20 cellular contexts compared by ENCODE assay signal in genomic region chr17:39339272-39339671, GRCh38.
DNase-seq lines count a peak whose midpoint lies in the region; ATAC-seq, FAIRE-seq and TF ChIP-seq lines count a peak whose summit lies in the region.
"Had no signal": no experiment of that assay in that cellular context is flagged by ENCODE, and none has a peak within 500 bp of the region (broad histone marks: within the 10 kb centered on the region; RNA-seq: fewer than 3 reads in every experiment).

No MANE protein-coding gene starts in this region.

- H3K9me3 Mint-ChIP-seq in endothelial cell (ENCODE audit: unreplicated experiment): peaks cover 4% of the 10 kb centered on the region
- H3K9me3 Mint-ChIP-seq in activated T-helper 17 cell treated with anti-CD3 and anti-CD28 coated beads, Interleukin-2, amount 50 U/mL, for 72 hours: no peaks in the 10 kb centered on the region
- H3K9me3 Mint-ChIP-seq in T-cell: no peaks in the 10 kb centered on the region
- H3K9me3 Mint-ChIP-seq: CD8-positive, alpha-beta memory T cell had no signal

- intact Hi-C loops in HepG2 (cut with micrococcal nuclease; ENCODE audit: unreplicated experiment): no loop called here

- ATAC-seq in HepG2: no peak
- no peak for ATAC-seq in HG03097 (IDR thresholded peaks at IDR 0.05; ENCODE audit: low FRiP score, unreplicated experiment)
- no peak for ATAC-seq in HG03095 (IDR thresholded peaks at IDR 0.05; ENCODE audit: unreplicated experiment)
- no peak for ATAC-seq in activated T-helper 17 cell treated with anti-CD3 and anti-CD28 coated beads, Interleukin-2, amount 50 U/mL, for 72 hours (replicated peaks)
- no peak for ATAC-seq in T-cell (replicated peaks in 1 of 4)
- ATAC-seq: SK-N-SH treated with all-trans-retinoic acid at 6 μM for 48 hours had no signal

- no peak overlapping the region for H3K9ac ChIP-seq in HepG2 (ENCODE audit: insufficient read depth, low read depth, low read length)
- H3K9ac ChIP-seq: BLaER1 treated with 17β-estradiol and CSF1 and Interleukin-3, amounts not matched to agents 10 nM and 100 nM had no signal

- TF ChIP-seq CTCF in C4-2B (conservative IDR thresholded peaks at IDR 0.05): no peak
- TF ChIP-seq CTCF in endothelial cell (IDR thresholded peaks at IDR 0.05; ENCODE audit: unreplicated experiment): no peak
- TF ChIP-seq CTCF in HepG2 (CRISPR knock-in tag; IDR thresholded peaks at IDR 0.05): no peak

- H3K36me3 Mint-ChIP-seq in endothelial cell (ENCODE audit: low read depth, unreplicated experiment): peaks cover 20% of the 10 kb centered on the region
- peaks cover 45% of the 10 kb centered on the region for H3K36me3 Mint-ChIP-seq in activated T-helper 17 cell treated with anti-CD3 and anti-CD28 coated beads, Interleukin-2, amount 50 U/mL, for 72 hours (ENCODE audit: low read depth)
- H3K36me3 Mint-ChIP-seq in T-cell: peaks cover 23% of the 10 kb centered on the region

- TF ChIP-seq RAD21 in HepG2 (CRISPR knock-in tag; IDR thresholded peaks at IDR 0.05): no peak

- DNase-seq in MV-4-11 (lab: John Stamatoyannopoulos, UW): peak; percentile 22
- DNase-seq in endothelial cell (ENCODE audit: low spot score): peak; percentile 33
- DNase-seq in HepG2 (ENCODE audit: low spot score): no peak
- no peak for DNase-seq in T-cell
- DNase-seq: CD8-positive, alpha-beta memory T cell; DMS79 treated with DMSO at 0.1 percent for 48 hours; NCI-H1092 treated with DMSO at 0.1 percent for 48 hours; NCI-H146; NCI-H2029 treated with DMSO at 0.1 percent for 48 hours; NCI-H748 treated with DMSO at 0.1 percent for 48 hours; RPMI8226; SIG-M5 had no signal

- FAIRE-seq in HepG2 (lab: Jason Lieb, UNC): no peak
- FAIRE-seq: D721Med, H1 had no signal

- H3K27ac ChIP-seq in C4-2B (0 out of 2 replicates have a peak overlapping the region, but pooled peaks have one; percentile 6), HepG2 (ENCODE audit: extremely low read length, insufficient read depth, low read length) (no peak overlapping the region)
- H3K27ac ChIP-seq: BLaER1 treated with 17β-estradiol and CSF1 and Interleukin-3, amounts not matched to agents 10 nM and 100 nM had no signal

- TF ChIP-seq POLR2A in HepG2 (IDR thresholded peaks at IDR 0.05; ENCODE audit: insufficient read depth in 1 of 2, low read depth in 2 of 2, low read length in 2 of 2): no peak

- no peak overlapping the region for H3K4me2 ChIP-seq in HepG2 (ENCODE audit: low read depth, low read length)

- H3K4me3 Mint-ChIP-seq in endothelial cell (ENCODE audit: unreplicated experiment) (no peak overlapping the region), T-cell (no peak overlapping the region)
- no peak overlapping the region for H3K4me3 Mint-ChIP-seq in activated T-helper 17 cell treated with anti-CD3 and anti-CD28 coated beads, Interleukin-2, amount 50 U/mL, for 72 hours
- H3K4me3 Mint-ChIP-seq: CD8-positive, alpha-beta memory T cell had no signal

- H3K79me2 ChIP-seq in HepG2 (ENCODE audit: insufficient read depth, low read length): no peaks in the 10 kb centered on the region

- H3K9me3 ChIP-seq in HepG2 (ENCODE audit: low read length): no peaks in the 10 kb centered on the region

- peaks cover 12% of the 10 kb centered on the region for H3K4me1 Mint-ChIP-seq in endothelial cell (ENCODE audit: unreplicated experiment)
- H3K4me1 Mint-ChIP-seq in activated T-helper 17 cell treated with anti-CD3 and anti-CD28 coated beads, Interleukin-2, amount 50 U/mL, for 72 hours: no peaks in the 10 kb centered on the region
- peaks cover 0 to 5% (median 2%) of the 10 kb centered on the region in 3 donors for H3K4me1 Mint-ChIP-seq in T-cell

- H3K27ac Mint-ChIP-seq in endothelial cell (ENCODE audit: unreplicated experiment) (peak overlapping the region; percentile 91), T-cell (no peak overlapping the region)
- H3K27ac Mint-ChIP-seq in activated T-helper 17 cell treated with anti-CD3 and anti-CD28 coated beads, Interleukin-2, amount 50 U/mL, for 72 hours: no peak overlapping the region
- H3K27ac Mint-ChIP-seq: CD8-positive, alpha-beta memory T cell had no signal

- in situ Hi-C loops in HepG2 (cut with HindIII; ENCODE audit: extremely low pct_ligation_motif_present, low pct_unique_long_range_greater_than_20kb): no loop called here

- H3K27me3 Mint-ChIP-seq in endothelial cell (ENCODE audit: unreplicated experiment) (peaks cover 2% of the 10 kb centered on the region), T-cell (no peaks in the 10 kb centered on the region)
- H3K27me3 Mint-ChIP-seq in activated T-helper 17 cell treated with anti-CD3 and anti-CD28 coated beads, Interleukin-2, amount 50 U/mL, for 72 hours: no peaks in the 10 kb centered on the region
- H3K27me3 Mint-ChIP-seq: CD8-positive, alpha-beta memory T cell had no signal

- BruUV-seq in HepG2 (replicated peaks; lab: Mats Ljungman, UMichigan): no TSS peak

- H3K27me3 ChIP-seq in HepG2 (ENCODE audit: control insufficient read depth in 1 of 2, insufficient read depth in 2 of 2, low read length in 2 of 2): no peaks in the 10 kb centered on the region
- H3K27me3 ChIP-seq: BLaER1 treated with 17β-estradiol and CSF1 and Interleukin-3, amounts not matched to agents 10 nM and 100 nM had no signal

- H3K4me3 ChIP-seq in HepG2 (replicated peaks in 1 of 3; ENCODE audit: insufficient read depth in 1 of 3, low read depth in 2 of 3, low read length in 3 of 3): no peak overlapping the region
- H3K4me3 ChIP-seq: BLaER1 treated with 17β-estradiol and CSF1 and Interleukin-3, amounts not matched to agents 10 nM and 100 nM had no signal

- TF ChIP-seq EP300 in HepG2 (IDR thresholded peaks at IDR 0.05; ENCODE audit: low read depth in 2 of 2, low read length in 2 of 2): no peak
- TF ChIP-seq EP300 in HepG2 (CRISPR knock-in tag; IDR thresholded peaks at IDR 0.05; ENCODE audit: borderline replicate concordance): no peak

- no peaks in the 10 kb centered on the region; the same call in 1 of the 2 replicates for H4K20me1 ChIP-seq in HepG2 (ENCODE audit: insufficient read depth, low read length)

- H3K36me3 ChIP-seq in HepG2 (replicated peaks in 1 of 2; ENCODE audit: control insufficient read depth in 1 of 2, insufficient read depth in 2 of 2, low read length in 2 of 2): peaks cover 0 to 5% of the 10 kb centered on the region in 2 experiments; a peak in 4 of 5 replicates

- CTCF ChIA-PET in HepG2 (lab: Yijun Ruan, JAX; ENCODE audit: low intra/inter-chr PET ratio, low total read pairs): no interaction called here
- CTCF ChIA-PET in T-cell (lab: Charles Lee): no interaction called here

- WGBS in HepG2 (ENCODE audit: low lambda C conversion rate): 94% methylated on average over 2 of the region's 2 CpGs

- peaks cover 15% of the 10 kb centered on the region for H3K4me1 ChIP-seq in HepG2 (ENCODE audit: insufficient read depth, low read length)

- POLR2A ChIA-PET in HepG2 (lab: Yijun Ruan, JAX): no interaction called here
- POLR2A ChIA-PET in T-cell (lab: Charles Lee): no interaction called here

- H2AFZ ChIP-seq in HepG2 (ENCODE audit: low read length): no peak overlapping the region

TF ChIP-seq in HepG2, 621 proteins besides CTCF, POLR2A, EP300 and RAD21:
- TF ChIP-seq YEATS2 (CRISPR knock-in tag; IDR thresholded peaks at IDR 0.05; ENCODE audit: borderline replicate concordance) (no peak), ZNF776 (CRISPR knock-in tag; IDR thresholded peaks at IDR 0.05) (no peak)
- TF ChIP-seq, protein P1, sequence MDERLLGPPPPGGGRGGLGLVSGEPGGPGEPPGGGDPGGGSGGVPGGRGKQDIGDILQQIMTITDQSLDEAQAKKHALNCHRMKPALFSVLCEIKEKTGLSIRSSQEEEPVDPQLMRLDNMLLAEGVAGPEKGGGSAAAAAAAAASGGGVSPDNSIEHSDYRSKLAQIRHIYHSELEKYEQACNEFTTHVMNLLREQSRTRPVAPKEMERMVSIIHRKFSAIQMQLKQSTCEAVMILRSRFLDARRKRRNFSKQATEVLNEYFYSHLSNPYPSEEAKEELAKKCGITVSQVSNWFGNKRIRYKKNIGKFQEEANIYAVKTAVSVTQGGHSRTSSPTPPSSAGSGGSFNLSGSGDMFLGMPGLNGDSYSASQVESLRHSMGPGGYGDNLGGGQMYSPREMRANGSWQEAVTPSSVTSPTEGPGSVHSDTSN (CRISPR knock-in tag; IDR thresholded peaks at IDR 0.05): peak; percentile 16; the same call in 1 of the 2 replicates

Comparison
In these comparisons a context has a peak if more than half of its experiments do, and no peak if none do; other contexts are left out.
1. DNase-seq: peak in MV-4-11 (single experiment) and endothelial cell (single experiment); none in HepG2 (single experiment) and T-cell (0 of 34).